Comparison of ENCODE assay signal across 18 cellular contexts in the genomic region with DNA sequence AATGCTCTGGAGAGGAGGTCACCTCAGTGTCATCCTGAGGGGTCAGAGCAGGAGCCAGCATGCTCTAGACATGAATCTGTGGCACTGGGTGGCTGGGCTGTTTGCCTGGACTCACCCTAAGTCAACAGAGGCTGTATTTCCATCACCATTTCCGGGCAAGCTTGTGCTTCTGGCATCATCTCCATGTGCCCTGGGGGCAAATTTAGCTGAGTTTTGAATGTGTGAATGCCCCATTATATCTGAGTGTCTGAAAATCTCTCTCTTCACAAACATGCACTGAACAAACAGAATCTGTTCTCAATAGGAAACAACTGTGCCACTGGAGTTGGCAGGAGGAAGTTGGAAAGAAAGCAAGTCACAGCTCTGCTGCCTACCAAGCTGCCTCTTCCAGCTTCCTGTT.
DNase-seq lines count a peak whose midpoint lies in the region; ATAC-seq and TF ChIP-seq lines count a peak whose summit lies in the region.
"Had no signal": no experiment of that assay in that cellular context is flagged by ENCODE, and none has a peak within 500 bp of the region (broad histone marks: within the 10 kb centered on the region; RNA-seq: fewer than 3 reads in every experiment).

No MANE protein-coding gene starts in this region.

- H3K27ac ChIP-seq in cingulate gyrus (ENCODE audit: low read depth, low read length) (peak overlapping the region; percentile 7), coronary artery (no peak overlapping the region)
- no peak overlapping the region for H3K27ac ChIP-seq in CD4-positive, alpha-beta memory T cell (ENCODE audit: low read depth, low read length)
- H3K27ac ChIP-seq: KMS-11, left lung, stomach had no signal

- no TSS peak for BruUV-seq in Calu3 (replicated peaks; lab: Mats Ljungman, UMichigan)

- no peaks in the 10 kb centered on the region for H3K27me3 Mint-ChIP-seq in Calu3 (ENCODE audit: unreplicated experiment)
- no peaks in the 10 kb centered on the region for H3K27me3 Mint-ChIP-seq in CD4-positive, alpha-beta memory T cell
- H3K27me3 Mint-ChIP-seq: activated T-helper 17 cell treated with anti-CD3 and anti-CD28 coated beads, Interleukin-2, amount 50 U/mL, for 72 hours had no signal

- H3K4me3 ChIP-seq in coronary artery: no peak overlapping the region
- no peak overlapping the region for H3K4me3 ChIP-seq in CD4-positive, alpha-beta memory T cell (ENCODE audit: low read length in 2 of 2)
- H3K4me3 ChIP-seq: left lung, stomach had no signal

- DNase-seq in Calu3 (peak; percentile 69), NCI-H69 (lab: John Stamatoyannopoulos, UW) (peak; percentile 97), inferior parietal cortex (ENCODE audit: extremely low spot score) (peak; percentile 54), coronary artery (ENCODE audit: low spot score) (no peak), CD1c-positive myeloid dendritic cell (ENCODE audit: extremely low spot score) (no peak), Right ventricle myocardium superior (no peak)
- no peak for DNase-seq in CD4-positive, alpha-beta memory T cell
- DNase-seq: activated CD8-positive, alpha-beta T cell treated with anti-CD3 and anti-CD28 coated beads, Interleukin-2, amount 10 ng/mL, durations not matched to agents 7 days and 5 days; aorta; left lung; NCI-H1436; OCI-M1; stimulated activated CD4-positive, alpha-beta T cell treated with anti-CD3 and anti-CD28 coated beads, Interleukin-15, amount 100 ng/mL, for 24 hours; stomach; SW 1271 had no signal

- H3K9me3 Mint-ChIP-seq in Calu3 (ENCODE audit: low read depth, unreplicated experiment): no peaks in the 10 kb centered on the region
- H3K9me3 Mint-ChIP-seq in CD4-positive, alpha-beta memory T cell: peaks cover 0 to 6% (median under 1%) of the 10 kb centered on the region in 8 donors

- TF ChIP-seq CTCF in Calu3 (IDR thresholded peaks at IDR 0.05; ENCODE audit: unreplicated experiment): no peak
- no peak for TF ChIP-seq CTCF in coronary artery (IDR thresholded peaks at IDR 0.05)

- peaks cover 28% of the 10 kb centered on the region for H3K4me1 Mint-ChIP-seq in Calu3 (ENCODE audit: low read depth, unreplicated experiment)
- H3K4me1 Mint-ChIP-seq in CD4-positive, alpha-beta memory T cell: no peaks in the 10 kb centered on the region
- H3K4me1 Mint-ChIP-seq: activated T-helper 17 cell treated with anti-CD3 and anti-CD28 coated beads, Interleukin-2, amount 50 U/mL, for 72 hours had no signal

- intact Hi-C loops in Calu3 (cut with micrococcal nuclease; ENCODE audit: unreplicated experiment): no loop called here
- intact Hi-C loops in Right ventricle myocardium superior (cut with DNase I): no loop called here
- intact Hi-C loops in CD4-positive, alpha-beta memory T cell (cut with micrococcal nuclease): no loop called here

- no peaks in the 10 kb centered on the region for H3K9me3 ChIP-seq in CD4-positive, alpha-beta memory T cell (ENCODE audit: control insufficient read depth in 1 of 2, low read length in 2 of 2)
- H3K9me3 ChIP-seq: left lung, stomach had no signal

- H3K27ac Mint-ChIP-seq in Calu3 (ENCODE audit: unreplicated experiment): peak overlapping the region; percentile 8
- H3K27ac Mint-ChIP-seq in CD4-positive, alpha-beta memory T cell: no peak overlapping the region
- H3K27ac Mint-ChIP-seq: activated CD8-positive, alpha-beta T cell treated with anti-CD3 and anti-CD28 coated beads, Interleukin-2, amount 10 ng/mL, durations not matched to agents 7 days and 5 days; activated T-helper 17 cell treated with anti-CD3 and anti-CD28 coated beads, Interleukin-2, amount 50 U/mL, for 72 hours had no signal

- no peak for ATAC-seq in Right ventricle myocardium superior (ENCODE audit: poor library complexity)
- ATAC-seq: activated CD8-positive, alpha-beta T cell treated with anti-CD3 and anti-CD28 coated beads, Interleukin-2, amount 10 ng/mL, durations not matched to agents 7 days and 5 days; activated T-helper 17 cell treated with anti-CD3 and anti-CD28 coated beads, Interleukin-2, amount 50 U/mL, for 72 hours; left lung had no signal

- no peaks in the 10 kb centered on the region for H3K27me3 ChIP-seq in CD4-positive, alpha-beta memory T cell (ENCODE audit: insufficient read depth, low read length)
- H3K27me3 ChIP-seq: left lung, stomach had no signal

- CTCF ChIA-PET in Calu3 (lab: Charles Lee): interaction anchor here (0.5 to 0.8 kb wide), 2 partner anchors 35 to 286 kb away, joined by 3 read pairs; no protein-coding TSS in a partner anchor
- CTCF ChIA-PET in CD4-positive, alpha-beta memory T cell (lab: Charles Lee; ENCODE audit: partially characterized antibody): no interaction called here

- no peak overlapping the region for H3K4me3 Mint-ChIP-seq in Calu3 (ENCODE audit: low read depth, unreplicated experiment)
- no peak overlapping the region for H3K4me3 Mint-ChIP-seq in CD4-positive, alpha-beta memory T cell
- H3K4me3 Mint-ChIP-seq: activated CD8-positive, alpha-beta T cell treated with anti-CD3 and anti-CD28 coated beads, Interleukin-2, amount 10 ng/mL, durations not matched to agents 7 days and 5 days; activated T-helper 17 cell treated with anti-CD3 and anti-CD28 coated beads, Interleukin-2, amount 50 U/mL, for 72 hours had no signal

- no peaks in the 10 kb centered on the region for H3K36me3 ChIP-seq in CD4-positive, alpha-beta memory T cell (ENCODE audit: insufficient read depth, low read length)
- H3K36me3 ChIP-seq: left lung, stomach had no signal

- H3K36me3 Mint-ChIP-seq in Calu3 (ENCODE audit: insufficient read depth, unreplicated experiment): no peaks in the 10 kb centered on the region
- no peaks in the 10 kb centered on the region for H3K36me3 Mint-ChIP-seq in CD4-positive, alpha-beta memory T cell

- no peaks in the 10 kb centered on the region for H3K4me1 ChIP-seq in CD4-positive, alpha-beta memory T cell (ENCODE audit: insufficient read depth, low read length)
- H3K4me1 ChIP-seq: left lung, stomach had no signal

- POLR2A ChIA-PET in CD4-positive, alpha-beta memory T cell (lab: Charles Lee; ENCODE audit: partially characterized antibody): no interaction called here

Comparison
In these comparisons a context has a peak if more than half of its experiments do, and no peak if none do; other contexts are left out.
1. DNase-seq: peak in Calu3 (single experiment), NCI-H69 (single experiment) and inferior parietal cortex (single experiment); none in coronary artery (single experiment), CD1c-positive myeloid dendritic cell (single experiment), Right ventricle myocardium superior (single experiment) and CD4-positive, alpha-beta memory T cell (0 of 5).